Comparison of ENCODE assay signal across 15 cellular contexts in genomic region chr7:106778656-106779250, GRCh38.
"Had no signal": no experiment of that assay in that cellular context is flagged by ENCODE, and none has a peak within 500 bp of the region (broad histone marks: within the 10 kb centered on the region; RNA-seq: fewer than 3 reads in every experiment).

No MANE protein-coding gene starts in this region.

- H3K36me3 Mint-ChIP-seq: activated naive CD4-positive, alpha-beta T cell treated with anti-CD3 and anti-CD28 coated beads, Interleukin-2, amount 10 ng/mL, durations not matched to agents 7 days and 5 days; stimulated activated effector memory CD8-positive, alpha-beta T cell treated with anti-CD3 and anti-CD28 coated beads, Interleukin-12 subunit alpha, Interleukin-12 subunit beta, amount 100 ng/mL, for 72 hours had no signal

- H3K9me3 ChIP-seq: tibial nerve had no signal

- H3K4me1 ChIP-seq: tibial nerve had no signal

- H3K4me1 Mint-ChIP-seq: activated naive CD4-positive, alpha-beta T cell treated with anti-CD3 and anti-CD28 coated beads, Interleukin-2, amount 10 ng/mL, durations not matched to agents 7 days and 5 days; central memory CD8-positive, alpha-beta T cell; immature natural killer cell; T-helper 17 cell had no signal

- H3K4me3 Mint-ChIP-seq: activated B cell treated with CpG ODN at 0.5 μM for 24 hours; activated naive CD4-positive, alpha-beta T cell treated with anti-CD3 and anti-CD28 coated beads, Interleukin-2, amount 10 ng/mL, durations not matched to agents 7 days and 5 days; activated T-helper 17 cell treated with anti-CD3 and anti-CD28 coated beads, Interleukin-2, amount 50 U/mL, for 72 hours; central memory CD8-positive, alpha-beta T cell; immature natural killer cell; naive thymus-derived CD8-positive, alpha-beta T cell; stimulated activated effector memory CD8-positive, alpha-beta T cell treated with anti-CD3 and anti-CD28 coated beads, Interleukin-12 subunit alpha, Interleukin-12 subunit beta, amount 100 ng/mL, for 72 hours; T-helper 17 cell had no signal

- H3K27ac ChIP-seq: tibial nerve had no signal

- H3K36me3 ChIP-seq: tibial nerve had no signal

- H3K27me3 Mint-ChIP-seq: activated T-helper 17 cell treated with anti-CD3 and anti-CD28 coated beads, Interleukin-2, amount 50 U/mL, for 72 hours; central memory CD8-positive, alpha-beta T cell had no signal

- H3K4me3 ChIP-seq: smooth muscle cell, tibial nerve had no signal

- DNase-seq: activated B cell treated with CpG ODN at 0.5 μM for 24 hours; activated CD4-positive, alpha-beta T cell treated with anti-CD3 and anti-CD28 coated beads, Interleukin-2, amount 50 U/mL, for 1 hour; activated naive CD4-positive, alpha-beta T cell treated with anti-CD3 and anti-CD28 coated beads, Interleukin-2, amount 10 ng/mL, durations not matched to agents 7 days and 5 days; activated T-cell treated with anti-CD3 and anti-CD28 coated beads for 4 hours; dermis blood vessel endothelial cell; glutamatergic neuron; immature natural killer cell; naive thymus-derived CD8-positive, alpha-beta T cell; right cardiac atrium; T-helper 17 cell had no signal

- H3K9me3 Mint-ChIP-seq: central memory CD8-positive, alpha-beta T cell; immature natural killer cell had no signal

- ATAC-seq: activated T-helper 17 cell treated with anti-CD3 and anti-CD28 coated beads, Interleukin-2, amount 50 U/mL, for 72 hours; naive thymus-derived CD8-positive, alpha-beta T cell; right cardiac atrium; stimulated activated effector memory CD8-positive, alpha-beta T cell treated with anti-CD3 and anti-CD28 coated beads, Interleukin-12 subunit alpha, Interleukin-12 subunit beta, amount 100 ng/mL, for 72 hours; T-helper 17 cell had no signal

- H3K27me3 ChIP-seq: tibial nerve had no signal

- H3K27ac Mint-ChIP-seq: activated B cell treated with CpG ODN at 0.5 μM for 24 hours; activated naive CD4-positive, alpha-beta T cell treated with anti-CD3 and anti-CD28 coated beads, Interleukin-2, amount 10 ng/mL, durations not matched to agents 7 days and 5 days; immature natural killer cell; naive thymus-derived CD8-positive, alpha-beta T cell; stimulated activated effector memory CD8-positive, alpha-beta T cell treated with anti-CD3 and anti-CD28 coated beads, Interleukin-12 subunit alpha, Interleukin-12 subunit beta, amount 100 ng/mL, for 72 hours; T-helper 17 cell had no signal
